Comparison of ENCODE assay signal across 5 cellular contexts in the genomic region with DNA sequence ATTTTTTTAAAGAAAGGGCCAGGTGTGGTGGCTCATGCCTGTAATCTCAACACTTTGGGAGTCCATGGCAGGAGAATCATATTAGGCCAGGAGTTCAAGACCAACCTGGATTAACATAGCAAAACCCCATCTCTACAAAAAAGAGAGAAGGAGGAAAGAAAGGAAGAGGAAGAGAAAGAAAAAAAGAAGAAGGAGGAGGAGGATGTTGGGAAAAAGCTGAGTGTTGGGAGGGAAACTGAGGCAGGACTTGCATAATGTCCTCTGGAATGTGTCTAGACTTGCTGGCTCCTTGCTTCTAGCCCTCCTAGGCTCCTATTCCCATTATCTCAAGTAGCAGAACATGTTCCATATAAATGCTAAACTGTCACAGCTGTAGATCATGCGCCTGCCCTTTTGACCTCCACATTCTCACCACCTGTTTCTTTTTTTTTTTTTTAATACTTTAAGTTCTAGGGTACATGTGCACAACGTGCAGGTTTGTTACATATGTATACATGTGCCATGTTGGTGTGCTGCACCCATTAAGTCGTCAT. TPM values are rescaled to one million over a fixed set of nuclear protein-coding genes. Genes with fewer than 3 reads are reported as not detected.
"Had no signal": no experiment of that assay in that cellular context is flagged by ENCODE, and none has a peak within 500 bp of the region (broad histone marks: within the 10 kb centered on the region; RNA-seq: fewer than 3 reads in every experiment).

No MANE protein-coding gene starts in this region.

RNA-seq across cellular contexts. Expression of gene NPC1L1, which starts 11.4 kb away (rescaled TPM):
- total RNA-seq: RPMI7951, SJCRH30, SJSA1, SK-MEL-5 had no signal
- polyA plus RNA-seq: SK-N-SH had no signal
